18 cellular contexts compared by ENCODE assay signal in genomic region chr13:97884707-97885468, GRCh38.
A peak's percentile ranks its signal among the peaks of the same experiment; 100 is the strongest.
DNase-seq lines count a peak whose midpoint lies in the region; ATAC-seq and TF ChIP-seq lines count a peak whose summit lies in the region.
"Had no signal": no experiment of that assay in that cellular context is flagged by ENCODE, and none has a peak within 500 bp of the region (broad histone marks: within the 10 kb centered on the region; RNA-seq: fewer than 3 reads in every experiment).

No MANE protein-coding gene starts in this region.

- TF ChIP-seq EP300 in esophagus muscularis mucosa (IDR thresholded peaks at IDR 0.05) = no peak

- DNase-seq in EH (ENCODE audit: low read depth) = peak; percentile 7
- DNase-seq in esophagus muscularis mucosa (ENCODE audit: extremely low spot score) = peak; percentile 82
- DNase-seq in middle frontal gyrus (ENCODE audit: extremely low spot score, low spot score) = peak; percentile 8
- DNase-seq in occipital lobe (lab: John Stamatoyannopoulos, UW) = no peak
- no peak for DNase-seq in SIG-M5 (lab: John Stamatoyannopoulos, UW)
- DNase-seq: BE2C; C1 segment of cervical spinal cord; CD4-positive, CD25-positive, alpha-beta regulatory T cell; CD8-positive, alpha-beta memory T cell; COR-L47; DMS 273 treated with DMSO at 0.1 percent for 48 hours; DMS53; GF-D8; GM23248; IMR-90 had no signal

- no peaks in the 10 kb centered on the region for H3K36me3 ChIP-seq in esophagus muscularis mucosa
- H3K36me3 ChIP-seq: BE2C, HAP-1 had no signal

- H3K27ac ChIP-seq in esophagus muscularis mucosa (replicated peaks in 1 of 4) = no peak overlapping the region
- H3K27ac ChIP-seq: GM23248 had no signal

- TF ChIP-seq POLR2A in esophagus muscularis mucosa (IDR thresholded peaks at IDR 0.05; ENCODE audit: low read depth) = no peak

- no peaks in the 10 kb centered on the region for H3K9me3 ChIP-seq in esophagus muscularis mucosa
- H3K9me3 ChIP-seq: BE2C, HAP-1 had no signal

- H3K4me1 ChIP-seq in esophagus muscularis mucosa = peaks cover 0 to 24% (median 23%) of the 10 kb centered on the region in 4 donors
- H3K4me1 ChIP-seq: BE2C, HAP-1 had no signal

- 87% methylated on average over 9 of the region's 9 CpGs for WGBS in esophagus muscularis mucosa

- no peaks in the 10 kb centered on the region for H3K27me3 ChIP-seq in esophagus muscularis mucosa

- no peak overlapping the region for H3K4me3 ChIP-seq in esophagus muscularis mucosa
- H3K4me3 ChIP-seq: GM23248, HAP-1, K562 had no signal

- ATAC-seq in HG03442 (IDR thresholded peaks at IDR 0.05; ENCODE audit: unreplicated experiment) = no peak
- ATAC-seq: K562 had no signal

- intact Hi-C loops in esophagus muscularis mucosa (cut with DNase I) = no loop called here

- TF ChIP-seq CTCF in esophagus muscularis mucosa (IDR thresholded peaks at IDR 0.05) = no peak

Comparison
In these comparisons a context has a peak if more than half of its experiments do, and no peak if none do; other contexts are left out.
1. DNase-seq: peak in EH (single experiment), esophagus muscularis mucosa (single experiment) and middle frontal gyrus (single experiment); none in occipital lobe (single experiment) and SIG-M5 (single experiment).